ENCODE assay signal across 20 cellular contexts in genomic region chr3:29293371-29293770, GRCh38.
"Had no signal": no experiment of that assay in that cellular context is flagged by ENCODE, and none has a peak within 500 bp of the region (broad histone marks: within the 10 kb centered on the region; RNA-seq: fewer than 3 reads in every experiment).

No MANE protein-coding gene starts in this region.

- H3K27me3 ChIP-seq: esophagus muscularis mucosa, heart right ventricle, right lobe of liver, stomach, transverse colon had no signal

- ATAC-seq: activated T-cell treated with anti-CD3 and anti-CD28 coated beads, Interleukin-2, amount 50 U/mL, for 4 hours; left cardiac atrium; right lobe of liver; stimulated activated memory B cell treated with anti-CD40 and anti-IgM and Interleukin-4, amounts not matched to agents 10 μg/mL and 1 μg/mL and 100 μg/mL, for 72 hours had no signal

- H3K4me3 ChIP-seq: coronary artery, esophagus muscularis mucosa, heart right ventricle, right lobe of liver, smooth muscle cell, stomach, transverse colon had no signal

- DNase-seq: activated CD4-positive, alpha-beta T cell treated with anti-CD3 and anti-CD28 coated beads for 1 hour; activated CD8-positive, alpha-beta memory T cell treated with anti-CD3 and anti-CD28 coated beads, Interleukin-2, amount 50 U/mL, for 48 hours; activated naive CD4-positive, alpha-beta T cell treated with Interleukin-2 at 50 U/mL for 16 hours; activated naive CD8-positive, alpha-beta T cell treated with anti-CD3 and anti-CD28 coated beads for 36 hours; activated T-cell treated with anti-CD3 and anti-CD28 coated beads, Interleukin-2, amount 50 U/mL, for 4 hours; heart right ventricle; islet precursor cell; left cardiac atrium; right lobe of liver; stimulated activated CD4-positive, alpha-beta T cell treated with anti-CD3 and anti-CD28 coated beads, Interleukin-15, amount 100 ng/mL, for 24 hours; stomach; transverse colon; WERI-Rb-1 had no signal

- H3K27ac ChIP-seq: coronary artery, esophagus muscularis mucosa, parathyroid adenoma, right lobe of liver, stomach, transverse colon, WERI-Rb-1 had no signal

- H2AFZ ChIP-seq: parathyroid adenoma had no signal

- H3K9me3 Mint-ChIP-seq: activated naive CD8-positive, alpha-beta T cell treated with anti-CD3 and anti-CD28 coated beads for 36 hours; memory B cell; nephron; stimulated activated memory B cell treated with anti-CD40 and anti-IgM and Interleukin-4, amounts not matched to agents 10 μg/mL and 1 μg/mL and 100 μg/mL, for 72 hours had no signal

- H3K4me3 Mint-ChIP-seq: activated naive CD8-positive, alpha-beta T cell treated with anti-CD3 and anti-CD28 coated beads for 36 hours; activated T-cell treated with anti-CD3 and anti-CD28 coated beads, Interleukin-2, amount 50 U/mL, for 4 hours; memory B cell; nephron; stimulated activated memory B cell treated with anti-CD40 and anti-IgM and Interleukin-4, amounts not matched to agents 10 μg/mL and 1 μg/mL and 100 μg/mL, for 72 hours had no signal

- H3K9ac ChIP-seq: parathyroid adenoma had no signal

- H3K4me1 ChIP-seq: parathyroid adenoma had no signal

- H3K79me2 ChIP-seq: parathyroid adenoma had no signal

- H3K27me3 Mint-ChIP-seq: memory B cell; stimulated activated memory B cell treated with anti-CD40 and anti-IgM and Interleukin-4, amounts not matched to agents 10 μg/mL and 1 μg/mL and 100 μg/mL, for 72 hours had no signal

- H3K4me1 Mint-ChIP-seq: activated naive CD8-positive, alpha-beta T cell treated with anti-CD3 and anti-CD28 coated beads for 36 hours; memory B cell; stimulated activated memory B cell treated with anti-CD40 and anti-IgM and Interleukin-4, amounts not matched to agents 10 μg/mL and 1 μg/mL and 100 μg/mL, for 72 hours had no signal

- H3K36me3 ChIP-seq: esophagus muscularis mucosa, right lobe of liver, stomach, transverse colon, WERI-Rb-1 had no signal

- H3K4me2 ChIP-seq: smooth muscle cell had no signal

- H3K9me3 ChIP-seq: esophagus muscularis mucosa, heart right ventricle, right lobe of liver, stomach, transverse colon had no signal

- H3K27ac Mint-ChIP-seq: activated naive CD8-positive, alpha-beta T cell treated with anti-CD3 and anti-CD28 coated beads for 36 hours; memory B cell; stimulated activated memory B cell treated with anti-CD40 and anti-IgM and Interleukin-4, amounts not matched to agents 10 μg/mL and 1 μg/mL and 100 μg/mL, for 72 hours had no signal

- H3K36me3 Mint-ChIP-seq: activated naive CD8-positive, alpha-beta T cell treated with anti-CD3 and anti-CD28 coated beads for 36 hours; memory B cell; stimulated activated memory B cell treated with anti-CD40 and anti-IgM and Interleukin-4, amounts not matched to agents 10 μg/mL and 1 μg/mL and 100 μg/mL, for 72 hours had no signal
